1 cellular context compared by ENCODE assay signal in genomic region chr2:108538000-108538625, GRCh38.
TF ChIP-seq lines count a peak whose summit lies in the region.

No MANE protein-coding gene starts in this region.

TF ChIP-seq in HepG2, 621 proteins besides CTCF, POLR2A, EP300 and RAD21:
- no peak for TF ChIP-seq ZNF121 (CRISPR knock-in tag; IDR thresholded peaks at IDR 0.05)
- no peak for TF ChIP-seq ZNF263 (CRISPR knock-in tag; IDR thresholded peaks at IDR 0.05)
- TF ChIP-seq, protein P1, sequence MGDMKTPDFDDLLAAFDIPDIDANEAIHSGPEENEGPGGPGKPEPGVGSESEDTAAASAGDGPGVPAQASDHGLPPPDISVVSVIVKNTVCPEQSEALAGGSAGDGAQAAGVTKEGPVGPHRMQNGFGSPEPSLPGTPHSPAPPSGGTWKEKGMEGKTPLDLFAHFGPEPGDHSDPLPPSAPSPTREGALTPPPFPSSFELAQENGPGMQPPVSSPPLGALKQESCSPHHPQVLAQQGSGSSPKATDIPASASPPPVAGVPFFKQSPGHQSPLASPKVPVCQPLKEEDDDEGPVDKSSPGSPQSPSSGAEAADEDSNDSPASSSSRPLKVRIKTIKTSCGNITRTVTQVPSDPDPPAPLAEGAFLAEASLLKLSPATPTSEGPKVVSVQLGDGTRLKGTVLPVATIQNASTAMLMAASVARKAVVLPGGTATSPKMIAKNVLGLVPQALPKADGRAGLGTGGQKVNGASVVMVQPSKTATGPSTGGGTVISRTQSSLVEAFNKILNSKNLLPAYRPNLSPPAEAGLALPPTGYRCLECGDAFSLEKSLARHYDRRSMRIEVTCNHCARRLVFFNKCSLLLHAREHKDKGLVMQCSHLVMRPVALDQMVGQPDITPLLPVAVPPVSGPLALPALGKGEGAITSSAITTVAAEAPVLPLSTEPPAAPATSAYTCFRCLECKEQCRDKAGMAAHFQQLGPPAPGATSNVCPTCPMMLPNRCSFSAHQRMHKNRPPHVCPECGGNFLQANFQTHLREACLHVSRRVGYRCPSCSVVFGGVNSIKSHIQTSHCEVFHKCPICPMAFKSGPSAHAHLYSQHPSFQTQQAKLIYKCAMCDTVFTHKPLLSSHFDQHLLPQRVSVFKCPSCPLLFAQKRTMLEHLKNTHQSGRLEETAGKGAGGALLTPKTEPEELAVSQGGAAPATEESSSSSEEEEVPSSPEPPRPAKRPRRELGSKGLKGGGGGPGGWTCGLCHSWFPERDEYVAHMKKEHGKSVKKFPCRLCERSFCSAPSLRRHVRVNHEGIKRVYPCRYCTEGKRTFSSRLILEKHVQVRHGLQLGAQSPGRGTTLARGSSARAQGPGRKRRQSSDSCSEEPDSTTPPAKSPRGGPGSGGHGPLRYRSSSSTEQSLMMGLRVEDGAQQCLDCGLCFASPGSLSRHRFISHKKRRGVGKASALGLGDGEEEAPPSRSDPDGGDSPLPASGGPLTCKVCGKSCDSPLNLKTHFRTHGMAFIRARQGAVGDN (CRISPR knock-in tag; IDR thresholded peaks at IDR 0.05), result no peak
- TF ChIP-seq SKI (IDR thresholded peaks at IDR 0.05; ENCODE audit: partially characterized antibody), result no peak
- TF ChIP-seq, protein P2, sequence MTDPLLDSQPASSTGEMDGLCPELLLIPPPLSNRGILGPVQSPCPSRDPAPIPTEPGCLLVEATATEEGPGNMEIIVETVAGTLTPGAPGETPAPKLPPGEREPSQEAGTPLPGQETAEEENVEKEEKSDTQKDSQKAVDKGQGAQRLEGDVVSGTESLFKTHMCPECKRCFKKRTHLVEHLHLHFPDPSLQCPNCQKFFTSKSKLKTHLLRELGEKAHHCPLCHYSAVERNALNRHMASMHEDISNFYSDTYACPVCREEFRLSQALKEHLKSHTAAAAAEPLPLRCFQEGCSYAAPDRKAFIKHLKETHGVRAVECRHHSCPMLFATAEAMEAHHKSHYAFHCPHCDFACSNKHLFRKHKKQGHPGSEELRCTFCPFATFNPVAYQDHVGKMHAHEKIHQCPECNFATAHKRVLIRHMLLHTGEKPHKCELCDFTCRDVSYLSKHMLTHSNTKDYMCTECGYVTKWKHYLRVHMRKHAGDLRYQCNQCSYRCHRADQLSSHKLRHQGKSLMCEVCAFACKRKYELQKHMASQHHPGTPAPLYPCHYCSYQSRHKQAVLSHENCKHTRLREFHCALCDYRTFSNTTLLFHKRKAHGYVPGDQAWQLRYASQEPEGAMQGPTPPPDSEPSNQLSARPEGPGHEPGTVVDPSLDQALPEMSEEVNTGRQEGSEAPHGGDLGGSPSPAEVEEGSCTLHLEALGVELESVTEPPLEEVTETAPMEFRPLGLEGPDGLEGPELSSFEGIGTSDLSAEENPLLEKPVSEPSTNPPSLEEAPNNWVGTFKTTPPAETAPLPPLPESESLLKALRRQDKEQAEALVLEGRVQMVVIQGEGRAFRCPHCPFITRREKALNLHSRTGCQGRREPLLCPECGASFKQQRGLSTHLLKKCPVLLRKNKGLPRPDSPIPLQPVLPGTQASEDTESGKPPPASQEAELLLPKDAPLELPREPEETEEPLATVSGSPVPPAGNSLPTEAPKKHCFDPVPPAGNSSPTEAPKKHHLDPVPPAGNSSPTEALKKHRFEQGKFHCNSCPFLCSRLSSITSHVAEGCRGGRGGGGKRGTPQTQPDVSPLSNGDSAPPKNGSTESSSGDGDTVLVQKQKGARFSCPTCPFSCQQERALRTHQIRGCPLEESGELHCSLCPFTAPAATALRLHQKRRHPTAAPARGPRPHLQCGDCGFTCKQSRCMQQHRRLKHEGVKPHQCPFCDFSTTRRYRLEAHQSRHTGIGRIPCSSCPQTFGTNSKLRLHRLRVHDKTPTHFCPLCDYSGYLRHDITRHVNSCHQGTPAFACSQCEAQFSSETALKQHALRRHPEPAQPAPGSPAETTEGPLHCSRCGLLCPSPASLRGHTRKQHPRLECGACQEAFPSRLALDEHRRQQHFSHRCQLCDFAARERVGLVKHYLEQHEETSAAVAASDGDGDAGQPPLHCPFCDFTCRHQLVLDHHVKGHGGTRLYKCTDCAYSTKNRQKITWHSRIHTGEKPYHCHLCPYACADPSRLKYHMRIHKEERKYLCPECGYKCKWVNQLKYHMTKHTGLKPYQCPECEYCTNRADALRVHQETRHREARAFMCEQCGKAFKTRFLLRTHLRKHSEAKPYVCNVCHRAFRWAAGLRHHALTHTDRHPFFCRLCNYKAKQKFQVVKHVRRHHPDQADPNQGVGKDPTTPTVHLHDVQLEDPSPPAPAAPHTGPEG (CRISPR knock-in tag; IDR thresholded peaks at IDR 0.05), result no peak
- TF ChIP-seq HNRNPUL1 (IDR thresholded peaks at IDR 0.05; ENCODE audit: low read depth, low read length), result no peak
- TF ChIP-seq YEATS4 (CRISPR knock-in tag; IDR thresholded peaks at IDR 0.05; ENCODE audit: borderline replicate concordance), result no peak
- 0 out of 2 replicates have a peak, but pooled peaks have one; percentile 14 for TF ChIP-seq SP5 (CRISPR knock-in tag; IDR thresholded peaks at IDR 0.05; ENCODE audit: borderline replicate concordance, low read depth)
- no peak for TF ChIP-seq EZH2 (conservative IDR thresholded peaks at IDR 0.05; ENCODE audit: low read depth, low read length)
- TF ChIP-seq, protein P3, sequence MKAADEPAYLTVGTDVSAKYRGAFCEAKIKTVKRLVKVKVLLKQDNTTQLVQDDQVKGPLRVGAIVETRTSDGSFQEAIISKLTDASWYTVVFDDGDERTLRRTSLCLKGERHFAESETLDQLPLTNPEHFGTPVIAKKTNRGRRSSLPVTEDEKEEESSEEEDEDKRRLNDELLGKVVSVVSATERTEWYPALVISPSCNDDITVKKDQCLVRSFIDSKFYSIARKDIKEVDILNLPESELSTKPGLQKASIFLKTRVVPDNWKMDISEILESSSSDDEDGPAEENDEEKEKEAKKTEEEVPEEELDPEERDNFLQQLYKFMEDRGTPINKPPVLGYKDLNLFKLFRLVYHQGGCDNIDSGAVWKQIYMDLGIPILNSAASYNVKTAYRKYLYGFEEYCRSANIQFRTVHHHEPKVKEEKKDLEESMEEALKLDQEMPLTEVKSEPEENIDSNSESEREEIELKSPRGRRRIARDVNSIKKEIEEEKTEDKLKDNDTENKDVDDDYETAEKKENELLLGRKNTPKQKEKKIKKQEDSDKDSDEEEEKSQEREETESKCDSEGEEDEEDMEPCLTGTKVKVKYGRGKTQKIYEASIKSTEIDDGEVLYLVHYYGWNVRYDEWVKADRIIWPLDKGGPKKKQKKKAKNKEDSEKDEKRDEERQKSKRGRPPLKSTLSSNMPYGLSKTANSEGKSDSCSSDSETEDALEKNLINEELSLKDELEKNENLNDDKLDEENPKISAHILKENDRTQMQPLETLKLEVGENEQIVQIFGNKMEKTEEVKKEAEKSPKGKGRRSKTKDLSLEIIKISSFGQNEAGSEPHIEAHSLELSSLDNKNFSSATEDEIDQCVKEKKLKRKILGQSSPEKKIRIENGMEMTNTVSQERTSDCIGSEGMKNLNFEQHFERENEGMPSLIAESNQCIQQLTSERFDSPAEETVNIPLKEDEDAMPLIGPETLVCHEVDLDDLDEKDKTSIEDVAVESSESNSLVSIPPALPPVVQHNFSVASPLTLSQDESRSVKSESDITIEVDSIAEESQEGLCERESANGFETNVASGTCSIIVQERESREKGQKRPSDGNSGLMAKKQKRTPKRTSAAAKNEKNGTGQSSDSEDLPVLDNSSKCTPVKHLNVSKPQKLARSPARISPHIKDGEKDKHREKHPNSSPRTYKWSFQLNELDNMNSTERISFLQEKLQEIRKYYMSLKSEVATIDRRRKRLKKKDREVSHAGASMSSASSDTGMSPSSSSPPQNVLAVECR (CRISPR knock-in tag; IDR thresholded peaks at IDR 0.05; ENCODE audit: borderline replicate concordance), result 0 out of 2 replicates have a peak, but pooled peaks have one; percentile 30
- TF ChIP-seq GATAD2A (CRISPR knock-in tag; IDR thresholded peaks at IDR 0.05), result peak; percentile 3; the same call in 1 of the 2 replicates
- TF ChIP-seq GFI1 (CRISPR knock-in tag; IDR thresholded peaks at IDR 0.05; ENCODE audit: borderline replicate concordance), result peak; percentile 35; the same call in 1 of the 2 replicates
- no peak for TF ChIP-seq ZNF839 (CRISPR knock-in tag; IDR thresholded peaks at IDR 0.05; ENCODE audit: borderline replicate concordance)
- no peak for TF ChIP-seq NR3C1 (CRISPR knock-in tag; IDR thresholded peaks at IDR 0.05)
- TF ChIP-seq ZMYM3 (CRISPR knock-in tag; IDR thresholded peaks at IDR 0.05), result no peak
- TF ChIP-seq KAT8 (CRISPR knock-in tag; IDR thresholded peaks at IDR 0.05), result no peak
- no peak for TF ChIP-seq ZNF629 (CRISPR knock-in tag; conservative IDR thresholded peaks at IDR 0.05)
- TF ChIP-seq, protein P4, sequence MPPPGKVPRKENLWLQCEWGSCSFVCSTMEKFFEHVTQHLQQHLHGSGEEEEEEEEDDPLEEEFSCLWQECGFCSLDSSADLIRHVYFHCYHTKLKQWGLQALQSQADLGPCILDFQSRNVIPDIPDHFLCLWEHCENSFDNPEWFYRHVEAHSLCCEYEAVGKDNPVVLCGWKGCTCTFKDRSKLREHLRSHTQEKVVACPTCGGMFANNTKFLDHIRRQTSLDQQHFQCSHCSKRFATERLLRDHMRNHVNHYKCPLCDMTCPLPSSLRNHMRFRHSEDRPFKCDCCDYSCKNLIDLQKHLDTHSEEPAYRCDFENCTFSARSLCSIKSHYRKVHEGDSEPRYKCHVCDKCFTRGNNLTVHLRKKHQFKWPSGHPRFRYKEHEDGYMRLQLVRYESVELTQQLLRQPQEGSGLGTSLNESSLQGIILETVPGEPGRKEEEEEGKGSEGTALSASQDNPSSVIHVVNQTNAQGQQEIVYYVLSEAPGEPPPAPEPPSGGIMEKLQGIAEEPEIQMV (CRISPR knock-in tag; IDR thresholded peaks at IDR 0.05; ENCODE audit: low read depth), result no peak
- TF ChIP-seq ZFAT (CRISPR knock-in tag; conservative IDR thresholded peaks at IDR 0.05), result no peak
- TF ChIP-seq ZNF713 (CRISPR knock-in tag; IDR thresholded peaks at IDR 0.05), result no peak
- no peak for TF ChIP-seq JUNB (CRISPR knock-in tag; IDR thresholded peaks at IDR 0.05; ENCODE audit: borderline replicate concordance)
- no peak for TF ChIP-seq MTERF4 (CRISPR knock-in tag; IDR thresholded peaks at IDR 0.05)
- TF ChIP-seq KLF11 (CRISPR knock-in tag; IDR thresholded peaks at IDR 0.05), result no peak
- no peak for TF ChIP-seq ZNF430 (CRISPR knock-in tag; IDR thresholded peaks at IDR 0.05)
- TF ChIP-seq ZBTB7A (CRISPR knock-in tag; IDR thresholded peaks at IDR 0.05), result no peak
- no peak for TF ChIP-seq U2AF1 (optimal IDR thresholded peaks at IDR 0.05; ENCODE audit: low read depth, low read length)
- TF ChIP-seq ZNF232 (CRISPR knock-in tag; IDR thresholded peaks at IDR 0.05; ENCODE audit: borderline replicate concordance), result 0 out of 2 replicates have a peak, but pooled peaks have one; percentile 57
